22 cellular contexts compared by ENCODE assay signal in genomic region chr5:53930457-53930856, GRCh38.
DNase-seq lines count a peak whose midpoint lies in the region; FAIRE-seq and TF ChIP-seq lines count a peak whose summit lies in the region.
"Had no signal": no experiment of that assay in that cellular context is flagged by ENCODE, and none has a peak within 500 bp of the region (broad histone marks: within the 10 kb centered on the region; RNA-seq: fewer than 3 reads in every experiment).

No MANE protein-coding gene starts in this region.

- no peak overlapping the region for H3K27ac Mint-ChIP-seq in immature natural killer cell
- H3K27ac Mint-ChIP-seq: CD14-positive monocyte had no signal

- H3K4me3 ChIP-seq in AG10803 (ENCODE audit: low read length) (no peak overlapping the region), cardiac fibroblast (replicated peaks in 1 of 2; ENCODE audit: low read depth in 2 of 2, low read length in 2 of 2) (no peak overlapping the region)
- H3K4me3 ChIP-seq: GM23248, HAP-1 had no signal

- no peaks in the 10 kb centered on the region for H3K36me3 Mint-ChIP-seq in immature natural killer cell

- H3K27me3 Mint-ChIP-seq in immature natural killer cell (ENCODE audit: low read depth in 3 of 3): peaks cover 0 to 4% (median 1%) of the 10 kb centered on the region in 3 donors

- H3K9me3 Mint-ChIP-seq in immature natural killer cell: no peaks in the 10 kb centered on the region

- peak; percentile 29 for DNase-seq in AG10803 (ENCODE audit: low read depth)
- peak; percentile 28 for DNase-seq in HTR-8/SVneo (ENCODE audit: insufficient read length, low spot score)
- DNase-seq in cardiac fibroblast (ENCODE audit: low read depth in 2 of 2): peak; percentile 31 to 49
- DNase-seq in lung microvascular endothelial cell (ENCODE audit: low read depth in 2 of 2): peak; percentile 8 to 61
- DNase-seq in immature natural killer cell: no peak
- no peak for DNase-seq in T-helper 2 cell
- no peak for DNase-seq in NCI-H82 (lab: John Stamatoyannopoulos, UW)
- no peak for DNase-seq in SIG-M5 (lab: John Stamatoyannopoulos, UW)
- DNase-seq: AML-193; GM23248; KG1; NCI-H1092; NCI-H1436; NCI-H1930; NCI-H510A treated with DMSO at 0.1 percent for 48 hours; NCI-H748 treated with DMSO at 0.1 percent for 48 hours; NK-92 treated with Interleukin-12 subunit alpha and Interleukin-12 subunit beta, amount 100 ng/mL, for 24 hours; OCI-M1 had no signal

- no peak overlapping the region for H3K4me3 Mint-ChIP-seq in immature natural killer cell
- H3K4me3 Mint-ChIP-seq: CD14-positive monocyte had no signal

- peaks cover 0 to 2% of the 10 kb centered on the region in 2 donors for H3K4me1 Mint-ChIP-seq in immature natural killer cell
- H3K4me1 Mint-ChIP-seq: CD14-positive monocyte had no signal

- TF ChIP-seq CTCF in AG10803 (conservative IDR thresholded peaks at IDR 0.05; ENCODE audit: low read length): no peak
- no peak for TF ChIP-seq CTCF in cardiac fibroblast (IDR thresholded peaks at IDR 0.05; ENCODE audit: low read depth, low read length)

- no peak for FAIRE-seq in HTR-8/SVneo (lab: Jason Lieb, UNC)
- FAIRE-seq: GM12891, HepG2 had no signal

Comparison
In these comparisons a context has a peak if more than half of its experiments do, and no peak if none do; other contexts are left out.
1. DNase-seq: peak in AG10803 (single experiment), HTR-8/SVneo (single experiment), cardiac fibroblast (2 of 2) and lung microvascular endothelial cell (2 of 2); none in immature natural killer cell (0 of 3), T-helper 2 cell (0 of 5), NCI-H82 (single experiment) and SIG-M5 (single experiment).